Comparison of ENCODE assay signal across 8 cellular contexts in genomic region chr11:68314203-68314885, GRCh38. TPM values are rescaled to one million over a fixed set of nuclear protein-coding genes. Genes with fewer than 3 reads are reported as not detected.
DNase-seq lines count a peak whose midpoint lies in the region; ATAC-seq and TF ChIP-seq lines count a peak whose summit lies in the region.

No MANE protein-coding gene starts in this region.

- H3K4me3 ChIP-seq in GM12875 (ENCODE audit: low read depth, low read length), result peak overlapping the region; percentile 82
- H3K4me3 ChIP-seq in SJCRH30, result peak overlapping the region; percentile 89
- H3K4me3 ChIP-seq in fibroblast of the aortic adventitia (ENCODE audit: low read depth, low read length), result peak overlapping the region; percentile 64
- peak overlapping the region; percentile 71 for H3K4me3 ChIP-seq in retinal pigment epithelial cell (ENCODE audit: low read length)

- no peak for TF ChIP-seq CTCF in GM12875 (IDR thresholded peaks at IDR 0.05; ENCODE audit: borderline replicate concordance, insufficient read depth, low read depth, low read length)
- TF ChIP-seq CTCF in fibroblast of the aortic adventitia (IDR thresholded peaks at IDR 0.05; ENCODE audit: insufficient read depth, low read length), result no peak
- no peak for TF ChIP-seq CTCF in retinal pigment epithelial cell (conservative IDR thresholded peaks at IDR 0.05; ENCODE audit: low read depth, low read length)

- H3K4me1 ChIP-seq in SJCRH30, result peaks cover 21% of the 10 kb centered on the region

- CTCF ChIA-PET in HEK293T (lab: Yijun Ruan, JAX), result no interaction called here

- peak; percentile 58 to 60 for DNase-seq in SJCRH30
- DNase-seq in fibroblast of the aortic adventitia (ENCODE audit: low read depth), result no peak
- no peak for DNase-seq in retinal pigment epithelial cell (ENCODE audit: low read depth)
- no peak for DNase-seq in HEK293T (ENCODE audit: extremely low spot score)
- no peak for DNase-seq in occipital lobe (lab: John Stamatoyannopoulos, UW)

- POLR2A ChIA-PET in HEK293T (lab: Yijun Ruan, JAX), result no interaction called here

- no peak for ATAC-seq in HG02678 (IDR thresholded peaks at IDR 0.05; ENCODE audit: unreplicated experiment)
- ATAC-seq in HG03045 (IDR thresholded peaks at IDR 0.05; ENCODE audit: unreplicated experiment), result no peak

- no peaks in the 10 kb centered on the region for H3K36me3 ChIP-seq in SJCRH30

- H3K9me3 ChIP-seq in SJCRH30 (replicated peaks), result no peaks in the 10 kb centered on the region

- no peaks in the 10 kb centered on the region for H3K27me3 ChIP-seq in SJCRH30

- peak overlapping the region; percentile 81 for H3K27ac ChIP-seq in SJCRH30

TF ChIP-seq in HEK293T, 16 proteins besides CTCF, POLR2A, EP300 and RAD21:
- no peak for TF ChIP-seq TARDBP (IDR thresholded peaks at IDR 0.05)
- TF ChIP-seq PKNOX1 (IDR thresholded peaks at IDR 0.05), result no peak
- TF ChIP-seq FOXA1 (IDR thresholded peaks at IDR 0.05), result no peak
- no peak for TF ChIP-seq L3MBTL2 (conservative IDR thresholded peaks at IDR 0.05)
- TF ChIP-seq CTBP1 (IDR thresholded peaks at IDR 0.05; ENCODE audit: borderline replicate concordance), result no peak
- TF ChIP-seq HDGF (IDR thresholded peaks at IDR 0.05; ENCODE audit: borderline replicate concordance), result no peak
- TF ChIP-seq LEF1 (IDR thresholded peaks at IDR 0.05; ENCODE audit: borderline replicate concordance), result no peak
- no peak for TF ChIP-seq ELF4 (IDR thresholded peaks at IDR 0.05)

RNA-seq across cellular contexts. Expression of gene LRP5, which starts 2.0 kb away (rescaled TPM):
- 45.5 and 46.5 TPM in 2 replicates for total RNA-seq in SJCRH30 (2014; rRNA removed; shearing (Covaris generic))
- 3.3 and 8.3 TPM in 2 replicates for total RNA-seq in fibroblast of the aortic adventitia (ENCODE audit: low replicate concordance)
- 15.1 TPM for total RNA-seq in occipital lobe

RNA-seq across cellular contexts. Expression of gene C11orf24, which starts 42.6 kb away (rescaled TPM):
- 26.5 and 30.7 TPM in 2 replicates for total RNA-seq in SJCRH30 (2014; rRNA removed; shearing (Covaris generic))
- 11.7 and 42.1 TPM in 2 replicates for total RNA-seq in fibroblast of the aortic adventitia (ENCODE audit: low replicate concordance)
- 10.6 TPM for total RNA-seq in occipital lobe

Comparison
In these comparisons a context has a peak if more than half of its experiments do, and no peak if none do; other contexts are left out.
1. DNase-seq: peak in SJCRH30 (2 of 2); none in fibroblast of the aortic adventitia (single experiment), retinal pigment epithelial cell (single experiment), HEK293T (single experiment) and occipital lobe (single experiment).
2. Peak in every context shown above with its lines, with median percentiles within 50 percentile points of each other: H3K4me3 ChIP-seq.